Comparison of ENCODE assay signal across 21 cellular contexts in the genomic region with DNA sequence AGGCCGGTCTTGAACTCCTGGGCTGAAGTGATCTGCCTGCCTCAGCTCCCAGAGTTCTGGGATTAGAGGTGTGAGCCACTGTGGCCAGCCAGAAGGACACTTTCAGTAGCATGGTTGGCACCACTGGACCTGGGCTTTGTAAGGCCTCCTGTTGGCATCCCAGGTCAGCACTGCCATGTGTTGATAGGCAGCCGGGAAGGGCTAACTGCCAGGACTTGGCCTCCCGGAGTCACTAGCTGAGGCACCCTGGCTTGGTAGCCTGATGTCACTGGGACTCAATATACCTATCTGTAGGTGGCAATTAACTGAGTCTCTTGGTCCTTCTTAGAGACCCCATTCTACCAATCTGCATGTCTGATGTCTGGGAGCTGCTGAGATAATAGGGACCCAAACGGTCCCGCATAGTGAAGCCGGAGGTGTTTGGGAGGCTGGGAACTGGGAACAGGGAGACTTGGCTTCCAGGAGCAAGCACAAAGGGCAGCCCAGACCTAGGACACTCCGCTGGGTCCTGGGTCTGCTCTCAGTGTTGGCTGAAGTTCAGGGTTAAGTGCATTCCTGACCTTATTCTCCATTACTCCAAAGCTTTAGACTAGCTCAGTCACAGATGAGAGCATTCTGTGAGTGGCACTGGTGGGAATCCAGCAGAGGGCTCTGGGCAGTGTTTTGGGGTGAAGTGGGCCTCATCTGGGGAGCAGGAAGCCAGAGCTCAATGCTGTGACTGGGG. TPM values are rescaled to one million over a fixed set of nuclear protein-coding genes. Genes with fewer than 3 reads are reported as not detected.
DNase-seq lines count a peak whose midpoint lies in the region; ATAC-seq and TF ChIP-seq lines count a peak whose summit lies in the region.
"Had no signal": no experiment of that assay in that cellular context is flagged by ENCODE, and none has a peak within 500 bp of the region (broad histone marks: within the 10 kb centered on the region; RNA-seq: fewer than 3 reads in every experiment).

No MANE protein-coding gene starts in this region.

- no peak overlapping the region for H2AFZ ChIP-seq in Karpas-422 (ENCODE audit: low read length)
- H2AFZ ChIP-seq: neural progenitor cell had no signal

- no peaks in the 10 kb centered on the region for H3K27me3 Mint-ChIP-seq in activated T-cell treated with anti-CD3 and anti-CD28 coated beads, Interleukin-2, amount 50 U/mL, for 24 hours
- no peaks in the 10 kb centered on the region for H3K27me3 Mint-ChIP-seq in activated T-cell treated with anti-CD3 and anti-CD28 coated beads, Interleukin-2, amount 50 U/mL, for 72 hours (ENCODE audit: low read depth)
- H3K27me3 Mint-ChIP-seq in activated naive CD8-positive, alpha-beta T cell treated with anti-CD3 and anti-CD28 coated beads, Interleukin-2, amount 10 ng/mL, durations not matched to agents 7 days and 5 days, result peaks cover 2% of the 10 kb centered on the region
- peaks cover 11% of the 10 kb centered on the region for H3K27me3 Mint-ChIP-seq in nephron (ENCODE audit: low read depth)

- H3K9ac ChIP-seq in Karpas-422 (ENCODE audit: low read length), result peak overlapping the region; percentile 48
- H3K9ac ChIP-seq: neural progenitor cell had no signal

- H3K27ac ChIP-seq in Karpas-422 (ENCODE audit: low read length) (peak overlapping the region; percentile 87), uterus (no peak overlapping the region)
- H3K27ac ChIP-seq: brain microvascular endothelial cell, C4-2B, neural progenitor cell, upper lobe of left lung, VCaP had no signal

- peak overlapping the region; percentile 66 for H3K4me2 ChIP-seq in Karpas-422 (ENCODE audit: low read depth, low read length, poor library complexity, severe bottlenecking)
- H3K4me2 ChIP-seq: neural progenitor cell had no signal

- no peaks in the 10 kb centered on the region for H4K20me1 ChIP-seq in Karpas-422 (ENCODE audit: insufficient read depth, low read depth, low read length)

- H3K4me1 ChIP-seq in Karpas-422 (ENCODE audit: low read length) (peaks cover 49% of the 10 kb centered on the region), uterus (no peaks in the 10 kb centered on the region)
- H3K4me1 ChIP-seq: neural progenitor cell had no signal

- H3K79me2 ChIP-seq in Karpas-422 (ENCODE audit: low read length), result peaks cover 45% of the 10 kb centered on the region

- no peak for TF ChIP-seq POLR2A in uterus (IDR thresholded peaks at IDR 0.05)

- H3K36me3 Mint-ChIP-seq in activated T-cell treated with anti-CD3 and anti-CD28 coated beads, Interleukin-2, amount 50 U/mL, for 24 hours (ENCODE audit: low read depth), result peaks cover 4% of the 10 kb centered on the region
- H3K36me3 Mint-ChIP-seq in activated T-cell treated with anti-CD3 and anti-CD28 coated beads, Interleukin-2, amount 50 U/mL, for 72 hours (ENCODE audit: insufficient read depth in 2 of 2), result peaks cover 0 to 1% of the 10 kb centered on the region in 2 donors
- H3K36me3 Mint-ChIP-seq in activated naive CD8-positive, alpha-beta T cell treated with anti-CD3 and anti-CD28 coated beads, Interleukin-2, amount 10 ng/mL, durations not matched to agents 7 days and 5 days, result peaks cover 6% of the 10 kb centered on the region
- H3K36me3 Mint-ChIP-seq in nephron (ENCODE audit: low read depth), result no peaks in the 10 kb centered on the region
- H3K36me3 Mint-ChIP-seq: neural progenitor cell had no signal

- H3K4me3 ChIP-seq in Karpas-422 (ENCODE audit: low read length), result peak overlapping the region; percentile 46; the same call in 1 of the 2 replicates
- H3K4me3 ChIP-seq in uterus, result no peak overlapping the region
- H3K4me3 ChIP-seq: neural progenitor cell, upper lobe of left lung had no signal

- H3K27me3 ChIP-seq in Karpas-422 (ENCODE audit: low read length), result no peaks in the 10 kb centered on the region
- no peaks in the 10 kb centered on the region for H3K27me3 ChIP-seq in uterus
- H3K27me3 ChIP-seq: brain microvascular endothelial cell, upper lobe of left lung had no signal

- H3K36me3 ChIP-seq in Karpas-422 (ENCODE audit: insufficient read depth, low read length) (no peaks in the 10 kb centered on the region), uterus (no peaks in the 10 kb centered on the region)
- H3K36me3 ChIP-seq: brain microvascular endothelial cell, neural progenitor cell, upper lobe of left lung had no signal

- no peaks in the 10 kb centered on the region for H3K9me3 ChIP-seq in Karpas-422 (ENCODE audit: low read length)
- H3K9me3 ChIP-seq in uterus, result no peaks in the 10 kb centered on the region
- H3K9me3 ChIP-seq: upper lobe of left lung had no signal

- peaks cover 26% of the 10 kb centered on the region for H3K4me1 Mint-ChIP-seq in activated T-cell treated with anti-CD3 and anti-CD28 coated beads, Interleukin-2, amount 50 U/mL, for 24 hours (ENCODE audit: low read depth)
- H3K4me1 Mint-ChIP-seq in activated T-cell treated with anti-CD3 and anti-CD28 coated beads, Interleukin-2, amount 50 U/mL, for 72 hours (ENCODE audit: low read depth), result peaks cover 24% of the 10 kb centered on the region
- H3K4me1 Mint-ChIP-seq in activated naive CD8-positive, alpha-beta T cell treated with anti-CD3 and anti-CD28 coated beads, Interleukin-2, amount 10 ng/mL, durations not matched to agents 7 days and 5 days, result peaks cover 22% of the 10 kb centered on the region
- no peaks in the 10 kb centered on the region for H3K4me1 Mint-ChIP-seq in nephron

- H3K4me3 Mint-ChIP-seq in activated T-cell treated with anti-CD3 and anti-CD28 coated beads, Interleukin-2, amount 50 U/mL, for 24 hours, result no peak overlapping the region
- peak overlapping the region in 1 of 2 donors; percentile 76 for H3K4me3 Mint-ChIP-seq in activated T-cell treated with anti-CD3 and anti-CD28 coated beads, Interleukin-2, amount 50 U/mL, for 72 hours
- peak overlapping the region; percentile 63 for H3K4me3 Mint-ChIP-seq in activated naive CD8-positive, alpha-beta T cell treated with anti-CD3 and anti-CD28 coated beads, Interleukin-2, amount 10 ng/mL, durations not matched to agents 7 days and 5 days
- H3K4me3 Mint-ChIP-seq in nephron, result peak overlapping the region; percentile 37 to 51 (median 45)
- H3K4me3 Mint-ChIP-seq: neural progenitor cell had no signal

- intact Hi-C loops in uterus (cut with DNase I; ENCODE audit: low total_unique reads), result no loop called here

- peak overlapping the region; percentile 53 for H3K27ac Mint-ChIP-seq in activated T-cell treated with anti-CD3 and anti-CD28 coated beads, Interleukin-2, amount 50 U/mL, for 24 hours
- H3K27ac Mint-ChIP-seq in activated T-cell treated with anti-CD3 and anti-CD28 coated beads, Interleukin-2, amount 50 U/mL, for 72 hours, result no peak overlapping the region
- H3K27ac Mint-ChIP-seq in activated naive CD8-positive, alpha-beta T cell treated with anti-CD3 and anti-CD28 coated beads, Interleukin-2, amount 10 ng/mL, durations not matched to agents 7 days and 5 days, result peak overlapping the region; percentile 81
- H3K27ac Mint-ChIP-seq in nephron, result peak overlapping the region in 1 of 3 experiments; percentile 39
- H3K27ac Mint-ChIP-seq: neural progenitor cell had no signal

- POLR2A ChIA-PET in activated naive CD8-positive, alpha-beta T cell treated with anti-CD3 and anti-CD28 coated beads, Interleukin-2, amount 10 ng/mL, durations not matched to agents 7 days and 5 days (lab: Charles Lee), result interaction anchor here (0.6 kb wide), 1 partner anchor 26 kb away, joined by 4 read pairs; no protein-coding TSS in a partner anchor

- no peaks in the 10 kb centered on the region for H3K9me3 Mint-ChIP-seq in activated T-cell treated with anti-CD3 and anti-CD28 coated beads, Interleukin-2, amount 50 U/mL, for 24 hours
- H3K9me3 Mint-ChIP-seq in activated T-cell treated with anti-CD3 and anti-CD28 coated beads, Interleukin-2, amount 50 U/mL, for 72 hours, result no peaks in the 10 kb centered on the region
- H3K9me3 Mint-ChIP-seq in activated naive CD8-positive, alpha-beta T cell treated with anti-CD3 and anti-CD28 coated beads, Interleukin-2, amount 10 ng/mL, durations not matched to agents 7 days and 5 days, result no peaks in the 10 kb centered on the region
- no peaks in the 10 kb centered on the region for H3K9me3 Mint-ChIP-seq in nephron
- H3K9me3 Mint-ChIP-seq: neural progenitor cell had no signal

- no peak for ATAC-seq in activated T-cell treated with anti-CD3 and anti-CD28 coated beads, Interleukin-2, amount 50 U/mL, for 72 hours (replicated peaks in 1 of 2)
- no peak for ATAC-seq in activated naive CD8-positive, alpha-beta T cell treated with anti-CD3 and anti-CD28 coated beads, Interleukin-2, amount 10 ng/mL, durations not matched to agents 7 days and 5 days (ENCODE audit: low read depth)
- no peak for ATAC-seq in activated CD4-positive, CD25-positive, alpha-beta regulatory T cell treated with anti-CD3 and anti-CD28 coated beads, Interleukin-2, amount 50 U/mL, for 24 hours

- TF ChIP-seq CTCF in nephron (IDR thresholded peaks at IDR 0.05; ENCODE audit: unreplicated experiment in 3 of 3) (no peak), uterus (IDR thresholded peaks at IDR 0.05) (no peak)

- DNase-seq in activated T-cell treated with anti-CD3 and anti-CD28 coated beads, Interleukin-2, amount 50 U/mL, for 24 hours, result no peak
- no peak for DNase-seq in activated T-cell treated with anti-CD3 and anti-CD28 coated beads, Interleukin-2, amount 50 U/mL, for 72 hours
- DNase-seq in Karpas-422 (peak; percentile 67), uterus (no peak), MV-4-11 (lab: John Stamatoyannopoulos, UW) (no peak)
- no peak for DNase-seq in activated naive CD8-positive, alpha-beta T cell treated with anti-CD3 and anti-CD28 coated beads, Interleukin-2, amount 10 ng/mL, durations not matched to agents 7 days and 5 days
- DNase-seq: brain microvascular endothelial cell; DMS79 treated with DMSO at 0.1 percent for 48 hours; foreskin fibroblast; NCI-H187; RPMI8226; stimulated activated CD4-positive, alpha-beta T cell treated with anti-CD3 and anti-CD28 coated beads, Interleukin-15, amount 100 ng/mL, for 24 hours; stimulated activated naive CD4-positive, alpha-beta T cell; upper lobe of left lung had no signal

- H3K9me2 ChIP-seq in Karpas-422 (replicated peaks; ENCODE audit: insufficient read depth, low read length), result no peaks in the 10 kb centered on the region

RNA-seq across cellular contexts. Expression of gene LHPP, which starts 2.6 kb away (rescaled TPM):
- 10 to 100 TPM in 1 of 2 donors, 1 to 10 TPM in 1; 8.7 to 13.5 TPM for total RNA-seq in activated T-cell treated with anti-CD3 and anti-CD28 coated beads, Interleukin-2, amount 50 U/mL, for 72 hours
- 57.2 and 73.3 TPM in 2 replicates for total RNA-seq in Karpas-422 (2014; rRNA removed; shearing (Covaris generic); ENCODE audit: low replicate concordance)
- 10 to 100 TPM; 21.4 to 24.3 TPM for total RNA-seq in activated naive CD8-positive, alpha-beta T cell treated with anti-CD3 and anti-CD28 coated beads, Interleukin-2, amount 10 ng/mL, durations not matched to agents 7 days and 5 days
- total RNA-seq in uterus, result 10 to 100 TPM in 2 of 4 donors, under 1 TPM in 1, not detected in 1; 0.51 to 23.2 (median 15.3) TPM

RNA-seq across cellular contexts. Expression of gene NKX1-2, which starts 14.4 kb away (rescaled TPM):
- total RNA-seq in activated T-cell treated with anti-CD3 and anti-CD28 coated beads, Interleukin-2, amount 50 U/mL, for 72 hours, result not detected
- not detected in 2 replicates for total RNA-seq in Karpas-422 (2014; rRNA removed; shearing (Covaris generic); ENCODE audit: low replicate concordance)
- not detected for total RNA-seq in activated naive CD8-positive, alpha-beta T cell treated with anti-CD3 and anti-CD28 coated beads, Interleukin-2, amount 10 ng/mL, durations not matched to agents 7 days and 5 days
- total RNA-seq in uterus, result not detected
- total RNA-seq: dermis microvascular lymphatic vessel endothelial cell, kidney epithelial cell had no signal

RNA-seq across cellular contexts. Expression of gene OAT, which starts 45.5 kb away (rescaled TPM):
- 10 to 100 TPM; 29.5 to 34.3 TPM for total RNA-seq in activated T-cell treated with anti-CD3 and anti-CD28 coated beads, Interleukin-2, amount 50 U/mL, for 72 hours
- total RNA-seq in Karpas-422 (2014; rRNA removed; shearing (Covaris generic); ENCODE audit: low replicate concordance), result 64.8 and 98.4 TPM in 2 replicates
- total RNA-seq in activated naive CD8-positive, alpha-beta T cell treated with anti-CD3 and anti-CD28 coated beads, Interleukin-2, amount 10 ng/mL, durations not matched to agents 7 days and 5 days, result 10 to 100 TPM; 25.3 to 28.0 TPM
- total RNA-seq in uterus, result 100 to 1,000 TPM in 2 of 4 donors, 10 to 100 TPM in 2; 75.3 to 175 (median 97.6) TPM
